17 cellular contexts compared by ENCODE assay signal in the genomic region with DNA sequence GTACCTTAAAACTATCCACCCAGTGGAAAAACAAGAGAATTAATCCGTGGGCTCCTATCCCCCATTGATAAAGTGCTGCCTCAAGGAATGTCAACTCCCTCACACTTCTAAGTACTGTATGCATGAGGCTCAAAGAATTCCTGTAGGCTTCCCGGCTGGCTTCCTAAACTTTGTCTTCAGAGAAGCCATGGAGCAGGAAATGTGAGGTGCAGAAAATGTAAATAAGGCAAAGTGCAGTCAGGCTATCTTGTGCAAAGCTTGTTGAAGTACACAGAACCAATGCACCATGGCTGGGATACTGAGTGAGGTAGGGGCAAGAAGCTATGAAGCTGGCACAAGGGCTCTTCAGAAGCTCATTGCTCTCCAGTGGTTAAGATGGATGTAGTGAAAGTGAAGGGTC.
DNase-seq lines count a peak whose midpoint lies in the region; ATAC-seq, FAIRE-seq and TF ChIP-seq lines count a peak whose summit lies in the region.
"Had no signal": no experiment of that assay in that cellular context is flagged by ENCODE, and none has a peak within 500 bp of the region (broad histone marks: within the 10 kb centered on the region; RNA-seq: fewer than 3 reads in every experiment).

No MANE protein-coding gene starts in this region.

- no peaks in the 10 kb centered on the region for H4K20me1 ChIP-seq in HepG2 (ENCODE audit: insufficient read depth, low read length)
- no peaks in the 10 kb centered on the region for H4K20me1 ChIP-seq in hepatocyte (ENCODE audit: insufficient read depth, poor library complexity, severe bottlenecking)
- H4K20me1 ChIP-seq: BLaER1 had no signal

- no peak overlapping the region for H2AK5ac ChIP-seq in mesendoderm (ENCODE audit: low read length)

- H3K27me3 ChIP-seq in HepG2 (ENCODE audit: control insufficient read depth in 1 of 2, insufficient read depth in 2 of 2, low read length in 2 of 2): no peaks in the 10 kb centered on the region
- no peaks in the 10 kb centered on the region for H3K27me3 ChIP-seq in right lobe of liver
- no peaks in the 10 kb centered on the region for H3K27me3 ChIP-seq in hepatocyte
- no peaks in the 10 kb centered on the region for H3K27me3 ChIP-seq in mesendoderm (ENCODE audit: insufficient read depth, low read length, poor library complexity)
- H3K27me3 ChIP-seq in testis: no peaks in the 10 kb centered on the region
- peaks cover 22% of the 10 kb centered on the region for H3K27me3 ChIP-seq in WERI-Rb-1 (ENCODE audit: insufficient read depth, low read depth, severe bottlenecking)
- H3K27me3 ChIP-seq: BLaER1 had no signal

- ATAC-seq in HepG2 (peak; percentile 76), right lobe of liver (no peak), HG03175 (IDR thresholded peaks at IDR 0.05; ENCODE audit: unreplicated experiment) (no peak)
- ATAC-seq: GM12878, GM23338 had no signal

- peak in 1 of 2 experiments; percentile 40; a peak in 1 of 4 replicates for TF ChIP-seq EP300 in HepG2 (IDR thresholded peaks at IDR 0.05; ENCODE audit: low read depth in 2 of 2, low read length in 2 of 2)
- no peak for TF ChIP-seq EP300 in HepG2 (CRISPR knock-in tag; IDR thresholded peaks at IDR 0.05; ENCODE audit: borderline replicate concordance)

- in situ Hi-C loops in HepG2 (cut with HindIII; ENCODE audit: extremely low pct_ligation_motif_present, low pct_unique_long_range_greater_than_20kb): loop anchor here (10.0 kb wide), 1 partner anchor 111 kb away; no protein-coding TSS in a partner anchor

- intact Hi-C loops in HepG2 (cut with micrococcal nuclease; ENCODE audit: unreplicated experiment) (loop anchor here (10.0 kb wide), 1 partner anchor 351 kb away; no protein-coding TSS in a partner anchor), right lobe of liver (cut with DNase I) (no loop called here), testis (cut with DNase I; ENCODE audit: low total_unique reads) (no loop called here)

- no peak overlapping the region for H3K4ac ChIP-seq in mesendoderm (ENCODE audit: low read depth, low read length)

- no peak overlapping the region for H2BK120ac ChIP-seq in mesendoderm (ENCODE audit: low read depth, low read length)

- H2BK5ac ChIP-seq in mesendoderm (ENCODE audit: low read length): no peak overlapping the region

- no peak overlapping the region for H4K5ac ChIP-seq in mesendoderm (ENCODE audit: low read length)

- H3K27ac ChIP-seq in HepG2 (ENCODE audit: extremely low read length, insufficient read depth, low read length): peak overlapping the region; percentile 28
- H3K27ac ChIP-seq in right lobe of liver: no peak overlapping the region
- peak overlapping the region; percentile 74 for H3K27ac ChIP-seq in hepatocyte
- no peak overlapping the region for H3K27ac ChIP-seq in mesendoderm (ENCODE audit: low read depth, low read length)
- no peak overlapping the region for H3K27ac ChIP-seq in testis
- no peak overlapping the region for H3K27ac ChIP-seq in WERI-Rb-1
- H3K27ac ChIP-seq: BLaER1 had no signal

- H3K36me3 ChIP-seq in HepG2 (replicated peaks in 1 of 2; ENCODE audit: control insufficient read depth in 1 of 2, insufficient read depth in 2 of 2, low read length in 2 of 2) (no peaks in the 10 kb centered on the region), right lobe of liver (no peaks in the 10 kb centered on the region), hepatocyte (replicated peaks; ENCODE audit: insufficient read depth, low read depth) (no peaks in the 10 kb centered on the region), mesendoderm (ENCODE audit: control insufficient read depth, insufficient read depth, low read length) (no peaks in the 10 kb centered on the region), testis (ENCODE audit: low read depth, missing control alignments) (no peaks in the 10 kb centered on the region), WERI-Rb-1 (no peaks in the 10 kb centered on the region)
- H3K36me3 ChIP-seq: BLaER1 had no signal

- TF ChIP-seq POLR2A in HepG2 (IDR thresholded peaks at IDR 0.05; ENCODE audit: insufficient read depth in 1 of 2, low read depth in 2 of 2, low read length in 2 of 2) (no peak), right lobe of liver (IDR thresholded peaks at IDR 0.05) (no peak), testis (IDR thresholded peaks at IDR 0.05) (no peak)

- POLR2A ChIA-PET in HepG2 (lab: Yijun Ruan, JAX): no interaction called here

- H3K79me2 ChIP-seq in HepG2 (ENCODE audit: insufficient read depth, low read length) (no peaks in the 10 kb centered on the region), hepatocyte (no peaks in the 10 kb centered on the region), mesendoderm (ENCODE audit: control insufficient read depth, insufficient read depth, low read length) (no peaks in the 10 kb centered on the region)

- peak overlapping the region; percentile 38 for H2AFZ ChIP-seq in HepG2 (ENCODE audit: low read length)
- H2AFZ ChIP-seq in hepatocyte: no peak overlapping the region
- H2AFZ ChIP-seq: GM23338 had no signal

- H2BK15ac ChIP-seq in mesendoderm (replicated peaks; ENCODE audit: low read depth): no peak overlapping the region

- CTCF ChIA-PET in HepG2 (lab: Yijun Ruan, JAX; ENCODE audit: low intra/inter-chr PET ratio, low total read pairs): no interaction called here

- H3K4me1 ChIP-seq in HepG2 (ENCODE audit: insufficient read depth, low read length) (peaks cover 50% of the 10 kb centered on the region), right lobe of liver (peaks cover 0 to 3% (median 0%) of the 10 kb centered on the region in 4 donors), hepatocyte (ENCODE audit: insufficient read depth) (peaks cover 14% of the 10 kb centered on the region), mesendoderm (ENCODE audit: control insufficient read depth, low read depth, low read length) (no peaks in the 10 kb centered on the region), testis (no peaks in the 10 kb centered on the region)
- H3K4me1 ChIP-seq: BLaER1 had no signal

- H3K4me2 ChIP-seq in HepG2 (ENCODE audit: low read depth, low read length) (peak overlapping the region; percentile 38), hepatocyte (peak overlapping the region; percentile 30), mesendoderm (ENCODE audit: low read length) (no peak overlapping the region)
- H3K4me2 ChIP-seq: BLaER1, GM23338 had no signal

- no peak overlapping the region for H3K56ac ChIP-seq in mesendoderm (ENCODE audit: low read length)

- H4K8ac ChIP-seq in mesendoderm (ENCODE audit: low read depth, low read length): no peak overlapping the region

- H3K18ac ChIP-seq in mesendoderm (ENCODE audit: low read length): no peak overlapping the region

- H3K4me3 ChIP-seq in HepG2 (replicated peaks in 1 of 3; ENCODE audit: insufficient read depth in 1 of 3, low read depth in 2 of 3, low read length in 3 of 3): no peak overlapping the region
- no peak overlapping the region for H3K4me3 ChIP-seq in right lobe of liver
- no peak overlapping the region for H3K4me3 ChIP-seq in hepatocyte
- no peak overlapping the region for H3K4me3 ChIP-seq in mesendoderm (ENCODE audit: low read length)
- H3K4me3 ChIP-seq in testis: no peak overlapping the region
- H3K4me3 ChIP-seq in WERI-Rb-1 (ENCODE audit: low read depth, low read length): no peak overlapping the region
- H3K4me3 ChIP-seq: BLaER1, GM12878, GM23338 had no signal

- BruUV-seq in HepG2 (replicated peaks; lab: Mats Ljungman, UMichigan): no TSS peak

- DNase-seq in HepG2 (ENCODE audit: low spot score) (peak; percentile 48), right lobe of liver (no peak), hepatocyte (ENCODE audit: low spot score) (peak; percentile 43), mesendoderm (peak; percentile 62), testis (no peak), WERI-Rb-1 (no peak)
- DNase-seq: 8988T; CD4-positive, alpha-beta memory T cell; DMS153; DND-41; EL; HCEC 1CT had no signal

- H3K23ac ChIP-seq in mesendoderm (ENCODE audit: low read length): no peak overlapping the region

- no peaks in the 10 kb centered on the region for H3K79me1 ChIP-seq in mesendoderm (ENCODE audit: low read length)

- peak; percentile 70 for FAIRE-seq in HepG2 (lab: Jason Lieb, UNC)
- FAIRE-seq: GM12878, H54 had no signal

- no peak for TF ChIP-seq CTCF in HepG2 (CRISPR knock-in tag; IDR thresholded peaks at IDR 0.05)
- no peak for TF ChIP-seq CTCF in right lobe of liver (IDR thresholded peaks at IDR 0.05)
- no peak for TF ChIP-seq CTCF in hepatocyte (IDR thresholded peaks at IDR 0.05; ENCODE audit: poor library complexity)
- TF ChIP-seq CTCF in testis (IDR thresholded peaks at IDR 0.05): no peak
- TF ChIP-seq CTCF in WERI-Rb-1 (IDR thresholded peaks at IDR 0.05; ENCODE audit: low read depth, low read length): no peak

- H3K9me2 ChIP-seq in hepatocyte (replicated peaks; ENCODE audit: insufficient read depth): no peaks in the 10 kb centered on the region

- H3K9me3 ChIP-seq in HepG2 (ENCODE audit: low read length): no peaks in the 10 kb centered on the region
- no peaks in the 10 kb centered on the region for H3K9me3 ChIP-seq in right lobe of liver
- H3K9me3 ChIP-seq in hepatocyte (ENCODE audit: low read depth): no peaks in the 10 kb centered on the region
- no peaks in the 10 kb centered on the region for H3K9me3 ChIP-seq in testis
- no peaks in the 10 kb centered on the region for H3K9me3 ChIP-seq in WERI-Rb-1 (ENCODE audit: severe bottlenecking)
- H3K9me3 ChIP-seq: BLaER1 had no signal

- no peak overlapping the region for H3K9ac ChIP-seq in HepG2 (ENCODE audit: insufficient read depth, low read depth, low read length)
- H3K9ac ChIP-seq in mesendoderm (ENCODE audit: low read length): no peak overlapping the region
- H3K9ac ChIP-seq: BLaER1 had no signal

- WGBS in HepG2 (ENCODE audit: low lambda C conversion rate): 10% methylated on average over 2 of the region's 2 CpGs
- 25% methylated on average over 2 of the region's 2 CpGs for WGBS in right lobe of liver (ENCODE audit: insufficient coverage, low coverage, low lambda C conversion rate, missing lambda C conversion rate)
- WGBS in hepatocyte (ENCODE audit: low lambda C conversion rate, missing lambda C conversion rate): 49% methylated on average over 2 of the region's 2 CpGs
- no CpG with 5 or more reads among the region's 2 CpGs for WGBS in mesendoderm (ENCODE audit: extremely low coverage, insufficient coverage, low lambda C conversion rate)
- 55 to 65% methylated on average over 2 of the region's 2 CpGs for WGBS in testis, 2 donors

- TF ChIP-seq RAD21 in HepG2 (CRISPR knock-in tag; IDR thresholded peaks at IDR 0.05): no peak

TF ChIP-seq in HepG2, 621 proteins besides CTCF, POLR2A, EP300 and RAD21 (continues in another document):
- peak; percentile 82 for TF ChIP-seq HNF4A (CRISPR knock-in tag; IDR thresholded peaks at IDR 0.05)

Comparison
In these comparisons a context has a peak if more than half of its experiments do, and no peak if none do; other contexts are left out.
1. DNase-seq: peak in HepG2 (single experiment), hepatocyte (single experiment) and mesendoderm (single experiment); none in right lobe of liver (0 of 3), testis (single experiment) and WERI-Rb-1 (single experiment).
2. H3K27ac ChIP-seq: peak in HepG2 (single experiment) and hepatocyte (single experiment); none in right lobe of liver (0 of 3), mesendoderm (single experiment), testis (0 of 2) and WERI-Rb-1 (single experiment).